In genomic region chr3:152232679-152233078, GRCh38 we compare ENCODE assay signal across 32 cellular contexts. TPM values are rescaled to one million over a fixed set of nuclear protein-coding genes. Genes with fewer than 3 reads are reported as not detected.
A peak's percentile ranks its signal among the peaks of the same experiment; 100 is the strongest.
DNase-seq lines count a peak whose midpoint lies in the region; ATAC-seq and TF ChIP-seq lines count a peak whose summit lies in the region.
"Had no signal": no experiment of that assay in that cellular context is flagged by ENCODE, and none has a peak within 500 bp of the region (broad histone marks: within the 10 kb centered on the region; RNA-seq: fewer than 3 reads in every experiment).

No MANE protein-coding gene starts in this region.

- H3K27ac ChIP-seq in KOPT-K1 (ENCODE audit: low read depth, low read length, poor library complexity, severe bottlenecking), result peak overlapping the region; percentile 91
- peak overlapping the region; percentile 79 for H3K27ac ChIP-seq in OCI-LY3 (ENCODE audit: low read length)
- no peak overlapping the region for H3K27ac ChIP-seq in foreskin keratinocyte
- H3K27ac ChIP-seq: adrenal gland, esophagus muscularis mucosa, heart left ventricle, left ventricle myocardium inferior, PC-9, tibial artery had no signal

- H3K4me3 ChIP-seq in OCI-LY3 (ENCODE audit: low read length), result peak overlapping the region; percentile 50
- H3K4me3 ChIP-seq: adrenal gland, esophagus muscularis mucosa, heart left ventricle, left ventricle myocardium inferior, PC-9, tibial artery had no signal

- H3K4me1 Mint-ChIP-seq in activated CD8-positive, alpha-beta T cell treated with anti-CD3 and anti-CD28 coated beads for 36 hours (ENCODE audit: low read depth), result peaks cover 73% of the 10 kb centered on the region
- H3K4me1 Mint-ChIP-seq in activated CD8-positive, alpha-beta T cell treated with anti-CD3 and anti-CD28 coated beads, Interleukin-2, amount 10 ng/mL, durations not matched to agents 7 days and 5 days (ENCODE audit: low read depth), result peaks cover 63% of the 10 kb centered on the region

- CTCF ChIA-PET in activated CD8-positive, alpha-beta T cell treated with anti-CD3 and anti-CD28 coated beads for 36 hours (lab: Charles Lee), result interaction anchor here (1.0 to 1.8 kb wide), 6 partner anchors 10 to 49 kb away, joined by 3 to 9 read pairs (median 6); no protein-coding TSS in a partner anchor
- CTCF ChIA-PET in activated CD8-positive, alpha-beta T cell treated with anti-CD3 and anti-CD28 coated beads, Interleukin-2, amount 10 ng/mL, durations not matched to agents 7 days and 5 days (lab: Charles Lee), result interaction anchor here (0.8 to 2.2 kb wide), 4 partner anchors 10 to 14 kb away, joined by 3 to 10 read pairs (median 4); no protein-coding TSS in a partner anchor

- H3K9me3 ChIP-seq in KOPT-K1 (ENCODE audit: insufficient read depth, low read length, poor library complexity, severe bottlenecking) (no peaks in the 10 kb centered on the region), OCI-LY3 (ENCODE audit: insufficient read depth, low read length) (no peaks in the 10 kb centered on the region)
- H3K9me3 ChIP-seq: adrenal gland, esophagus muscularis mucosa, heart left ventricle, left ventricle myocardium inferior, tibial artery had no signal

- H3K27me3 ChIP-seq in OCI-LY3 (ENCODE audit: low read depth, low read length), result no peaks in the 10 kb centered on the region
- H3K27me3 ChIP-seq in foreskin keratinocyte, result no peaks in the 10 kb centered on the region
- H3K27me3 ChIP-seq: adrenal gland, esophagus muscularis mucosa, heart left ventricle, tibial artery had no signal

- H3K27me3 Mint-ChIP-seq in activated CD8-positive, alpha-beta T cell treated with anti-CD3 and anti-CD28 coated beads for 36 hours, result no peaks in the 10 kb centered on the region
- no peaks in the 10 kb centered on the region for H3K27me3 Mint-ChIP-seq in activated CD8-positive, alpha-beta T cell treated with anti-CD3 and anti-CD28 coated beads, Interleukin-2, amount 10 ng/mL, durations not matched to agents 7 days and 5 days (ENCODE audit: low read depth)
- H3K27me3 Mint-ChIP-seq: activated CD8-positive, alpha-beta memory T cell treated with anti-CD3 and anti-CD28 coated beads, Interleukin-2, amount 10 ng/mL, durations not matched to agents 7 days and 5 days; CD4-positive, alpha-beta memory T cell; central memory CD8-positive, alpha-beta T cell; dendritic cell treated with granulocyte-macrophage colony-stimulating factor and Interleukin-4, amounts not matched to agents 40 ng/mL and 50 ng/mL, for 4 days had no signal

- peak overlapping the region; percentile 70 for H3K4me2 ChIP-seq in OCI-LY3 (ENCODE audit: low read length)
- H3K4me2 ChIP-seq: PC-9 had no signal

- in situ Hi-C loops in KBM-7 (cut with MboI; ENCODE audit: low pct_unique_long_range_greater_than_20kb, low sequenced_read_pairs), result no loop called here

- POLR2A ChIA-PET in activated CD8-positive, alpha-beta T cell treated with anti-CD3 and anti-CD28 coated beads for 36 hours (lab: Charles Lee), result interaction anchor here (0.8 to 1.5 kb wide), 3 partner anchors 24 to 37 kb away, joined by 3 to 5 read pairs (median 4); partner anchors contain the start of gene MBNL1
- POLR2A ChIA-PET in activated CD8-positive, alpha-beta T cell treated with anti-CD3 and anti-CD28 coated beads, Interleukin-2, amount 10 ng/mL, durations not matched to agents 7 days and 5 days (lab: Charles Lee), result interaction anchor here (1.2 kb wide), 1 partner anchor 15 kb away, joined by 3 read pairs; no protein-coding TSS in a partner anchor

- H3K36me3 Mint-ChIP-seq in activated CD8-positive, alpha-beta T cell treated with anti-CD3 and anti-CD28 coated beads for 36 hours (ENCODE audit: low read depth), result peaks cover 10% of the 10 kb centered on the region
- peaks cover 11% of the 10 kb centered on the region for H3K36me3 Mint-ChIP-seq in activated CD8-positive, alpha-beta T cell treated with anti-CD3 and anti-CD28 coated beads, Interleukin-2, amount 10 ng/mL, durations not matched to agents 7 days and 5 days (ENCODE audit: low read depth)
- H3K36me3 Mint-ChIP-seq: CD4-positive, alpha-beta memory T cell had no signal

- peaks cover 53% of the 10 kb centered on the region for H3K4me1 ChIP-seq in OCI-LY3 (ENCODE audit: low read length)
- H3K4me1 ChIP-seq in foreskin keratinocyte, result peaks cover 21% of the 10 kb centered on the region

- no peaks in the 10 kb centered on the region for H4K20me1 ChIP-seq in OCI-LY3 (ENCODE audit: insufficient read depth, low read length)

- no peaks in the 10 kb centered on the region for H3K36me3 ChIP-seq in KOPT-K1 (ENCODE audit: insufficient read depth, low read length)
- H3K36me3 ChIP-seq in OCI-LY3 (replicated peaks; ENCODE audit: low read depth, low read length), result no peaks in the 10 kb centered on the region
- H3K36me3 ChIP-seq: adrenal gland, esophagus muscularis mucosa, heart left ventricle, left ventricle myocardium inferior, tibial artery had no signal

- H3K9me3 Mint-ChIP-seq in activated CD8-positive, alpha-beta T cell treated with anti-CD3 and anti-CD28 coated beads for 36 hours, result peaks cover 2% of the 10 kb centered on the region
- H3K9me3 Mint-ChIP-seq in activated CD8-positive, alpha-beta T cell treated with anti-CD3 and anti-CD28 coated beads, Interleukin-2, amount 10 ng/mL, durations not matched to agents 7 days and 5 days (ENCODE audit: insufficient read depth), result peaks cover 3% of the 10 kb centered on the region
- H3K9me3 Mint-ChIP-seq: central memory CD8-positive, alpha-beta T cell had no signal

- no peak for TF ChIP-seq CTCF in activated CD8-positive, alpha-beta T cell treated with anti-CD3 and anti-CD28 coated beads for 36 hours (IDR thresholded peaks at IDR 0.05)
- TF ChIP-seq CTCF in OCI-LY3 (IDR thresholded peaks at IDR 0.05; ENCODE audit: low read depth, low read length) (no peak), foreskin keratinocyte (conservative IDR thresholded peaks at IDR 0.05) (no peak)

- peak overlapping the region; percentile 30 for H3K4me3 Mint-ChIP-seq in activated CD8-positive, alpha-beta T cell treated with anti-CD3 and anti-CD28 coated beads for 36 hours
- no peak overlapping the region for H3K4me3 Mint-ChIP-seq in activated CD8-positive, alpha-beta T cell treated with anti-CD3 and anti-CD28 coated beads, Interleukin-2, amount 10 ng/mL, durations not matched to agents 7 days and 5 days
- H3K4me3 Mint-ChIP-seq: activated CD8-positive, alpha-beta memory T cell treated with anti-CD3 and anti-CD28 coated beads, Interleukin-2, amount 10 ng/mL, durations not matched to agents 7 days and 5 days; central memory CD8-positive, alpha-beta T cell; dendritic cell treated with granulocyte-macrophage colony-stimulating factor and Interleukin-4, amounts not matched to agents 40 ng/mL and 50 ng/mL, for 4 days had no signal

- intact Hi-C loops in activated CD8-positive, alpha-beta T cell treated with anti-CD3 and anti-CD28 coated beads for 36 hours (cut with micrococcal nuclease), result no loop called here
- intact Hi-C loops in Right ventricle myocardium inferior (cut with DNase I), result no loop called here

- DNase-seq in activated CD8-positive, alpha-beta T cell treated with anti-CD3 and anti-CD28 coated beads for 36 hours, result no peak
- no peak for DNase-seq in activated CD8-positive, alpha-beta T cell treated with anti-CD3 and anti-CD28 coated beads, Interleukin-2, amount 10 ng/mL, durations not matched to agents 7 days and 5 days
- DNase-seq in foreskin keratinocyte (peak; percentile 48 to 55), KBM-7 (no peak), mucosa of gallbladder (ENCODE audit: low spot score) (no peak), Right ventricle myocardium inferior (ENCODE audit: missing footprints) (no peak)
- DNase-seq: activated CD8-positive, alpha-beta memory T cell treated with anti-CD3 and anti-CD28 coated beads, Interleukin-2, amount 10 ng/mL, durations not matched to agents 7 days and 5 days; adrenal gland; AML-193; CD4-positive, alpha-beta memory T cell; foreskin fibroblast; heart left ventricle; islet precursor cell; Karpas-422; left ventricle myocardium inferior; NCI-H1436 treated with DMSO at 0.1 percent for 48 hours; NCI-H2107; NCI-H446 treated with DMSO at 0.1 percent for 48 hours; PC-9; posterior cingulate gyrus; right cardiac atrium; stimulated activated CD4-positive, alpha-beta T cell treated with anti-CD3 and anti-CD28 coated beads, Interleukin-1b, Interleukin-23, amount 100 ng/mL, for 48 hours; stimulated activated CD8-positive, alpha-beta memory T cell treated with anti-CD3 and anti-CD28 coated beads, Interleukin-4, amount 100 ng/mL, for 48 hours; tibial artery had no signal

- H2AFZ ChIP-seq in OCI-LY3 (ENCODE audit: low read depth, low read length), result peak overlapping the region; percentile 33; the same call in 1 of the 2 replicates

- no peaks in the 10 kb centered on the region for H3K79me2 ChIP-seq in OCI-LY3 (ENCODE audit: low read length)

- H3K9ac ChIP-seq in OCI-LY3 (ENCODE audit: low read length), result peak overlapping the region; percentile 49

- peak; percentile 64 for ATAC-seq in activated CD8-positive, alpha-beta T cell treated with anti-CD3 and anti-CD28 coated beads for 36 hours
- no peak for ATAC-seq in activated CD8-positive, alpha-beta T cell treated with anti-CD3 and anti-CD28 coated beads, Interleukin-2, amount 10 ng/mL, durations not matched to agents 7 days and 5 days
- peak; percentile 73 for ATAC-seq in foreskin keratinocyte
- no peak for ATAC-seq in Right ventricle myocardium inferior
- ATAC-seq: activated CD8-positive, alpha-beta memory T cell treated with anti-CD3 and anti-CD28 coated beads, Interleukin-2, amount 10 ng/mL, durations not matched to agents 7 days and 5 days; HCT116; heart left ventricle; right cardiac atrium; SK-N-SH treated with all-trans-retinoic acid at 6 μM for 48 hours had no signal

- peak overlapping the region; percentile 88 for H3K27ac Mint-ChIP-seq in activated CD8-positive, alpha-beta T cell treated with anti-CD3 and anti-CD28 coated beads for 36 hours
- H3K27ac Mint-ChIP-seq in activated CD8-positive, alpha-beta T cell treated with anti-CD3 and anti-CD28 coated beads, Interleukin-2, amount 10 ng/mL, durations not matched to agents 7 days and 5 days, result no peak overlapping the region
- H3K27ac Mint-ChIP-seq: activated CD8-positive, alpha-beta memory T cell treated with anti-CD3 and anti-CD28 coated beads, Interleukin-2, amount 10 ng/mL, durations not matched to agents 7 days and 5 days; activated T-helper 2 cell treated with anti-CD3 and anti-CD28 coated beads, Interferon-gamma antibody, Interleukin-2, Interleukin-4, amounts not matched to agents 10 μg/mL and 5 μg/mL and 100 μg/mL, durations not matched to agents 14 hours and 24 hours and 36 hours; dendritic cell treated with granulocyte-macrophage colony-stimulating factor and Interleukin-4, amounts not matched to agents 40 ng/mL and 50 ng/mL, for 4 days had no signal

RNA-seq across cellular contexts. Expression of gene MBNL1, which starts 36.0 kb away (rescaled TPM):
- total RNA-seq in activated CD8-positive, alpha-beta T cell treated with anti-CD3 and anti-CD28 coated beads for 36 hours, result 100 to 1,000 TPM; 341 to 360 TPM
- 100 to 1,000 TPM; 469 to 504 TPM for total RNA-seq in activated CD8-positive, alpha-beta T cell treated with anti-CD3 and anti-CD28 coated beads, Interleukin-2, amount 10 ng/mL, durations not matched to agents 7 days and 5 days
- 66.8 and 72.7 TPM in 2 replicates for total RNA-seq in foreskin keratinocyte
- 14.1 and 16.8 TPM in 2 replicates for polyA plus RNA-seq in foreskin keratinocyte
- 223 TPM for total RNA-seq in mucosa of gallbladder
- total RNA-seq in Right ventricle myocardium inferior, result 180 TPM

Comparison
In these comparisons a context has a peak if more than half of its experiments do, and no peak if none do; other contexts are left out.
1. ATAC-seq: peak in activated CD8-positive, alpha-beta T cell treated with anti-CD3 and anti-CD28 coated beads for 36 hours (single experiment) and foreskin keratinocyte (single experiment); none in activated CD8-positive, alpha-beta T cell treated with anti-CD3 and anti-CD28 coated beads, Interleukin-2, amount 10 ng/mL, durations not matched to agents 7 days and 5 days (single experiment) and Right ventricle myocardium inferior (single experiment).
2. DNase-seq: peak in foreskin keratinocyte (2 of 2); none in activated CD8-positive, alpha-beta T cell treated with anti-CD3 and anti-CD28 coated beads for 36 hours (single experiment), activated CD8-positive, alpha-beta T cell treated with anti-CD3 and anti-CD28 coated beads, Interleukin-2, amount 10 ng/mL, durations not matched to agents 7 days and 5 days (single experiment), KBM-7 (single experiment), mucosa of gallbladder (single experiment) and Right ventricle myocardium inferior (single experiment).